8 cellular contexts compared by ENCODE assay signal in the genomic region with DNA sequence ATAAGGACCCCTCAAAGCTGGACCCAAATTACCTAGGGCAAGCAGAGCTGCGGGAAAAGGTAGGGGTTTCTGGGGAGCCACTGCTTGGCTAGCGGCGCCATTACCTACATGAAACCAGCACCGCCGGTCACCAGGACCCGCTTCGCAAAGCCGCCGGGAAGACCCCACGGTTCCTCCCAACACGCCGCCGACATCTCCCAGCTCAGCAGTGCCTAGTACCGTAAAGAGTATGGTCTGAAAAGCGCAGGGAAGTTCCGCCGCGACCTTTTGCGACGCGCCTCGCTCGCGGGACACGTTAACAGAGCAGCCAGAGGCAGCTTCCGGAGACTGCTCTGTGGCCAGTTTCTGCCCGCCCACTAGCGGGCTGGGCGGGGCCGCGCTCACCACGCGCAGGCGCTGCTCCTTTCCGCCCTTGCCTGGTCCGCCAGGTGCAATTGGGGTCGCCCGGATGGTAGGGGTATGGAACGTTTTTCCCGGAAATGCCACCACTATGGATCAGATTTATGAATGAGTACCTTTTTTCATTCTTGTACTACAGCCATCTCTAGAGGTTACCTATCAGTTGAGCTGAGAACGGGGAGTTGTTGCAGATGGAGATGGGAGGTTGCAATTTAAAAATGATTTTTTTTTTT. TPM values are rescaled to one million over a fixed set of nuclear protein-coding genes. Genes with fewer than 3 reads are reported as not detected.
DNase-seq lines count a peak whose midpoint lies in the region; ATAC-seq and TF ChIP-seq lines count a peak whose summit lies in the region.

TGDS (minus strand) TSS at position 210 of the 632 bp plus-strand sequence; CDS start at position 194, 16 bp downstream.

- peak; percentile 87 for DNase-seq in DMS153 (lab: John Stamatoyannopoulos, UW)
- peak; percentile 41 for DNase-seq in OCI-M2 (lab: John Stamatoyannopoulos, UW; ENCODE audit: unreplicated experiment)
- peak; percentile 85 for DNase-seq in activated T-cell treated with anti-CD3 and anti-CD28 coated beads for 24 hours (ENCODE audit: low read depth)
- DNase-seq in epidermal melanocyte (ENCODE audit: insufficient read length, low spot score): peak; percentile 87
- DNase-seq in stimulated activated CD8-positive, alpha-beta memory T cell treated with anti-CD3 and anti-CD28 coated beads, Interleukin-2, amount 100 ng/mL, for 48 hours (ENCODE audit: low read depth in 2 of 2): peak; percentile 78 to 83

- ATAC-seq in GM21576 (IDR thresholded peaks at IDR 0.05; ENCODE audit: unreplicated experiment): peak; percentile 97

- no peak for TF ChIP-seq EP300 in Ishikawa (IDR thresholded peaks at IDR 0.05; ENCODE audit: borderline replicate concordance)

- no peaks in the 10 kb centered on the region for H3K9me3 ChIP-seq in mononuclear cell (ENCODE audit: low read depth, low read length)

- H3K27me3 ChIP-seq in mononuclear cell (ENCODE audit: insufficient read depth, low read length): no peaks in the 10 kb centered on the region

- H3K4me3 ChIP-seq in mononuclear cell (ENCODE audit: low read length): peak within 1 kb of the TSS; percentile 94

- peaks cover 20% of the 10 kb centered on the region for H3K4me1 ChIP-seq in mononuclear cell (ENCODE audit: insufficient read depth, low read length)

- no peak for TF ChIP-seq RAD21 in Ishikawa (IDR thresholded peaks at IDR 0.05; ENCODE audit: low read depth)

TF ChIP-seq in Ishikawa, 13 proteins besides CTCF, POLR2A, EP300 and RAD21:
- TF ChIP-seq CEBPB (IDR thresholded peaks at IDR 0.05) (no peak), EGR1 (IDR thresholded peaks at IDR 0.05) (no peak), CREB1 (IDR thresholded peaks at IDR 0.05; ENCODE audit: low read depth) (no peak), YY1 (IDR thresholded peaks at IDR 0.05; ENCODE audit: low read depth) (peak; percentile 68), TCF12 (IDR thresholded peaks at IDR 0.05; ENCODE audit: low read depth) (peak; percentile 54; the same call in 1 of the 2 replicates), TEAD4 (IDR thresholded peaks at IDR 0.05) (no peak), ZBTB7A (IDR thresholded peaks at IDR 0.05; ENCODE audit: low read depth) (0 out of 2 replicates have a peak, but pooled peaks have one; percentile 29), TAF1 (IDR thresholded peaks at IDR 0.05; ENCODE audit: low read depth) (peak; percentile 84), FOXM1 (IDR thresholded peaks at IDR 0.05; ENCODE audit: borderline replicate concordance, low read depth) (no peak), NFIC (IDR thresholded peaks at IDR 0.05) (no peak)
- TF ChIP-seq, protein P1, sequence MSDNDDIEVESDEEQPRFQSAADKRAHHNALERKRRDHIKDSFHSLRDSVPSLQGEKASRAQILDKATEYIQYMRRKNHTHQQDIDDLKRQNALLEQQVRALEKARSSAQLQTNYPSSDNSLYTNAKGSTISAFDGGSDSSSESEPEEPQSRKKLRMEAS (IDR thresholded peaks at IDR 0.05): peak; percentile 22; the same call in 1 of the 2 replicates
- TF ChIP-seq, protein P2, sequence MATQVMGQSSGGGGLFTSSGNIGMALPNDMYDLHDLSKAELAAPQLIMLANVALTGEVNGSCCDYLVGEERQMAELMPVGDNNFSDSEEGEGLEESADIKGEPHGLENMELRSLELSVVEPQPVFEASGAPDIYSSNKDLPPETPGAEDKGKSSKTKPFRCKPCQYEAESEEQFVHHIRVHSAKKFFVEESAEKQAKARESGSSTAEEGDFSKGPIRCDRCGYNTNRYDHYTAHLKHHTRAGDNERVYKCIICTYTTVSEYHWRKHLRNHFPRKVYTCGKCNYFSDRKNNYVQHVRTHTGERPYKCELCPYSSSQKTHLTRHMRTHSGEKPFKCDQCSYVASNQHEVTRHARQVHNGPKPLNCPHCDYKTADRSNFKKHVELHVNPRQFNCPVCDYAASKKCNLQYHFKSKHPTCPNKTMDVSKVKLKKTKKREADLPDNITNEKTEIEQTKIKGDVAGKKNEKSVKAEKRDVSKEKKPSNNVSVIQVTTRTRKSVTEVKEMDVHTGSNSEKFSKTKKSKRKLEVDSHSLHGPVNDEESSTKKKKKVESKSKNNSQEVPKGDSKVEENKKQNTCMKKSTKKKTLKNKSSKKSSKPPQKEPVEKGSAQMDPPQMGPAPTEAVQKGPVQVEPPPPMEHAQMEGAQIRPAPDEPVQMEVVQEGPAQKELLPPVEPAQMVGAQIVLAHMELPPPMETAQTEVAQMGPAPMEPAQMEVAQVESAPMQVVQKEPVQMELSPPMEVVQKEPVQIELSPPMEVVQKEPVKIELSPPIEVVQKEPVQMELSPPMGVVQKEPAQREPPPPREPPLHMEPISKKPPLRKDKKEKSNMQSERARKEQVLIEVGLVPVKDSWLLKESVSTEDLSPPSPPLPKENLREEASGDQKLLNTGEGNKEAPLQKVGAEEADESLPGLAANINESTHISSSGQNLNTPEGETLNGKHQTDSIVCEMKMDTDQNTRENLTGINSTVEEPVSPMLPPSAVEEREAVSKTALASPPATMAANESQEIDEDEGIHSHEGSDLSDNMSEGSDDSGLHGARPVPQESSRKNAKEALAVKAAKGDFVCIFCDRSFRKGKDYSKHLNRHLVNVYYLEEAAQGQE (IDR thresholded peaks at IDR 0.05; ENCODE audit: low read depth): no peak
- TF ChIP-seq, protein P3, sequence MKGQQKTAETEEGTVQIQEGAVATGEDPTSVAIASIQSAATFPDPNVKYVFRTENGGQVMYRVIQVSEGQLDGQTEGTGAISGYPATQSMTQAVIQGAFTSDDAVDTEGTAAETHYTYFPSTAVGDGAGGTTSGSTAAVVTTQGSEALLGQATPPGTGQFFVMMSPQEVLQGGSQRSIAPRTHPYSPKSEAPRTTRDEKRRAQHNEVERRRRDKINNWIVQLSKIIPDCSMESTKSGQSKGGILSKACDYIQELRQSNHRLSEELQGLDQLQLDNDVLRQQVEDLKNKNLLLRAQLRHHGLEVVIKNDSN (IDR thresholded peaks at IDR 0.05): no peak

RNA-seq across cellular contexts. Expression of gene TGDS, which starts in this region (rescaled TPM):
- total RNA-seq in mononuclear cell: 5.5 TPM

Comparison
In these comparisons a context has a peak if more than half of its experiments do, and no peak if none do; other contexts are left out.
1. Peak in every context shown above with its lines: DNase-seq, ATAC-seq and H3K4me3 ChIP-seq.